ENCODE assay signal across 1 cellular context in genomic region chr1:156140879-156141707, GRCh38.
TF ChIP-seq lines count a peak whose summit lies in the region.

No MANE protein-coding gene starts in this region.

TF ChIP-seq in A549, 52 proteins besides CTCF, POLR2A, EP300 and RAD21 (continued from another document):
- TF ChIP-seq E2F6 (IDR thresholded peaks at IDR 0.05; ENCODE audit: borderline replicate concordance, low read depth) (no peak), SMC3 (IDR thresholded peaks at IDR 0.05) (peak; percentile 40; the same call in 1 of the 3 replicates), ELK1 (IDR thresholded peaks at IDR 0.05; ENCODE audit: low read depth, low read length) (no peak), FOSB (CRISPR knock-in tag; IDR thresholded peaks at IDR 0.05) (peak; percentile 92), KDM5A (IDR thresholded peaks at IDR 0.05) (no peak), PBX3 (IDR thresholded peaks at IDR 0.05) (no peak), HOXA7 (CRISPR knock-in tag; IDR thresholded peaks at IDR 0.05) (peak; percentile 67; the same call in 1 of the 2 replicates), EHMT2 (IDR thresholded peaks at IDR 0.05; ENCODE audit: low read depth) (no peak), NR3C1 (IDR thresholded peaks at IDR 0.05) (no peak), RARB (CRISPR knock-in tag; IDR thresholded peaks at IDR 0.05) (0 out of 2 replicates have a peak, but pooled peaks have one; percentile 18), RNF2 (IDR thresholded peaks at IDR 0.05; ENCODE audit: borderline replicate concordance, low read depth) (no peak), HES2 (IDR thresholded peaks at IDR 0.05) (no peak), BHLHE40 (IDR thresholded peaks at IDR 0.05; ENCODE audit: low read depth, low read length) (no peak), MAFK (IDR thresholded peaks at IDR 0.05; ENCODE audit: partially characterized antibody) (no peak), PHF8 (IDR thresholded peaks at IDR 0.05; ENCODE audit: borderline replicate concordance, low read depth) (no peak), ZSCAN20 (CRISPR knock-in tag; IDR thresholded peaks at IDR 0.05) (no peak), ZNF302 (CRISPR knock-in tag; IDR thresholded peaks at IDR 0.05) (no peak), JUN (IDR thresholded peaks at IDR 0.05) (0 out of 5 replicates have a peak, but pooled peaks of 1 of the 2 experiments have one; percentile 32), EHF (CRISPR knock-in tag; IDR thresholded peaks at IDR 0.05) (peak; percentile 42; the same call in 1 of the 2 replicates), KDM1A (IDR thresholded peaks at IDR 0.05; ENCODE audit: low read depth) (no peak), FOSL2 (IDR thresholded peaks at IDR 0.05) (no peak), FOSL2 (CRISPR knock-in tag; IDR thresholded peaks at IDR 0.05) (no peak), ATOH8 (CRISPR knock-in tag; IDR thresholded peaks at IDR 0.05; ENCODE audit: low read depth) (no peak), RFX5 (IDR thresholded peaks at IDR 0.05) (no peak), ZFP36 (IDR thresholded peaks at IDR 0.05; ENCODE audit: borderline replicate concordance, partially characterized antibody) (no peak), TFCP2L1 (CRISPR knock-in tag; IDR thresholded peaks at IDR 0.05) (peak; percentile 95), MAZ (IDR thresholded peaks at IDR 0.05; ENCODE audit: borderline replicate concordance, low read depth, low read length) (no peak), ESRRA (IDR thresholded peaks at IDR 0.05; ENCODE audit: borderline replicate concordance, low read length) (no peak), MAX (IDR thresholded peaks at IDR 0.05) (no peak), POLR2AphosphoS2 (conservative IDR thresholded peaks at IDR 0.05; ENCODE audit: low read length) (peak; percentile 96), USF2 (IDR thresholded peaks at IDR 0.05) (peak; percentile 52), HEYL (CRISPR knock-in tag; IDR thresholded peaks at IDR 0.05) (no peak), TP53 (CRISPR knock-in tag; IDR thresholded peaks at IDR 0.05) (no peak; the same call in 1 of the 2 replicates), HOXB5 (CRISPR knock-in tag; IDR thresholded peaks at IDR 0.05) (0 out of 2 replicates have a peak, but pooled peaks have one; percentile 28), SREBF2 (IDR thresholded peaks at IDR 0.05) (no peak)
TF ChIP-seq in A549: peak in this region for 10.
